ENCODE assay signal across 19 cellular contexts in the genomic region with DNA sequence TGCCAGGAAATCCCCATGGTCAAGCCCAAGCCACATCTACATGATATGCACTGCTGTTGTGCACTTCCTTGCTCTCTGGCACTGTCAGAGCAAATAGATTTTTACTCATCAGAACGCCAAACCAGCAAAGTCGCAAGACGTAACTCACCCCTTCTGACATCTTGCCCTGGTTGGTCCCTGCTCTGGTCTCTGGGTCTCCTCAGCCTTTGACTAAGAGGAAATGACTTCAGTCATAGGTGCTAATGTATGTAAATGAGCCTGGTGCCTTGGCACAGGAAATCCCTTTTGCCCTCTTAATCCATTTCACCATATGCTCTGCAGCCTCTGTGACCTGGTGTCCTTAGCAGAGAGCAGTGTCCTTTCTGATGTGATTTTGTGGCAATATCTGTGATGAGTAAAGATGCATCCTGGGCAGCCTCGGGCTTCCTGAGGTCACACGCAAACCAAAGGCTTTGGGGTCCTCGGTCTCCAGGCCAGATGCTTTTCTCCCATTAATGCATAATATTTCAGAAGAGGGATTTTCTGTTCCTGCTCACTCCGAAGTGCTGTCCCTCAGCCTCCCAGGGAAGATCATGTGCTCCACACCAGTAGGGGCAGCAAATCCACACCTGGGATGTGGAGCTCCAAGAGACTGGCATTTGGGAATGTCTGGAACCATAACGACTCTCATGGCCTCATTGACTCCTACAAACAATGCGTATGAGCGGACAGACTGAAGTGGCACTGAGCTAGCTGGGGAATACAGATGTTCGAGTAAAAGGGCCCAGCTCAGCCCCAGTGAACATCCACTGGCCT.
"Had no signal": no experiment of that assay in that cellular context is flagged by ENCODE, and none has a peak within 500 bp of the region (broad histone marks: within the 10 kb centered on the region; RNA-seq: fewer than 3 reads in every experiment).

No MANE protein-coding gene starts in this region.

- H3K27ac Mint-ChIP-seq: dendritic cell treated with granulocyte-macrophage colony-stimulating factor and Interleukin-4, amounts not matched to agents 40 ng/mL and 50 ng/mL, for 4 days; effector memory CD8-positive, alpha-beta T cell; immature natural killer cell; memory B cell; nephron progenitor cell; stimulated activated naive B cell treated with anti-CD40 and anti-IgM and Interleukin-4, amounts not matched to agents 10 μg/mL and 1 μg/mL and 100 μg/mL, for 72 hours; stimulated activated naive CD8-positive, alpha-beta T cell treated with anti-CD3 and anti-CD28 coated beads, Interleukin-15, amount 100 ng/mL, for 72 hours had no signal

- H3K4me1 Mint-ChIP-seq: immature natural killer cell; memory B cell; stimulated activated naive B cell treated with anti-CD40 and anti-IgM and Interleukin-4, amounts not matched to agents 10 μg/mL and 1 μg/mL and 100 μg/mL, for 72 hours; stimulated activated naive CD8-positive, alpha-beta T cell treated with anti-CD3 and anti-CD28 coated beads, Interleukin-15, amount 100 ng/mL, for 72 hours had no signal

- H3K27me3 Mint-ChIP-seq: stimulated activated naive CD8-positive, alpha-beta T cell treated with anti-CD3 and anti-CD28 coated beads, Interleukin-15, amount 100 ng/mL, for 72 hours had no signal

- H3K4me1 ChIP-seq: foreskin keratinocyte, left lung, lower lobe of right lung, psoas muscle, sigmoid colon, transverse colon had no signal

- H3K9me3 Mint-ChIP-seq: dendritic cell treated with granulocyte-macrophage colony-stimulating factor and Interleukin-4, amounts not matched to agents 40 ng/mL and 50 ng/mL, for 4 days; immature natural killer cell had no signal

- H3K27me3 ChIP-seq: foreskin keratinocyte, neutrophil, transverse colon had no signal

- H3K4me3 Mint-ChIP-seq: dendritic cell treated with granulocyte-macrophage colony-stimulating factor and Interleukin-4, amounts not matched to agents 40 ng/mL and 50 ng/mL, for 4 days; effector memory CD8-positive, alpha-beta T cell; immature natural killer cell; memory B cell; nephron progenitor cell; stimulated activated naive B cell treated with anti-CD40 and anti-IgM and Interleukin-4, amounts not matched to agents 10 μg/mL and 1 μg/mL and 100 μg/mL, for 72 hours; stimulated activated naive CD8-positive, alpha-beta T cell treated with anti-CD3 and anti-CD28 coated beads, Interleukin-15, amount 100 ng/mL, for 72 hours had no signal

- ATAC-seq: effector memory CD8-positive, alpha-beta T cell; foreskin keratinocyte; left lung; lower lobe of right lung; psoas muscle; stimulated activated naive B cell treated with anti-CD40 and anti-IgM and Interleukin-4, amounts not matched to agents 10 μg/mL and 1 μg/mL and 100 μg/mL, for 72 hours; stimulated activated naive CD8-positive, alpha-beta T cell treated with anti-CD3 and anti-CD28 coated beads, Interleukin-15, amount 100 ng/mL, for 72 hours had no signal

- H3K27ac ChIP-seq: foreskin keratinocyte, left lung, lower lobe of right lung, neutrophil, psoas muscle, sigmoid colon, skin epidermis, thoracic aorta, transverse colon had no signal

- H3K4me3 ChIP-seq: left lung, lower lobe of right lung, psoas muscle, sigmoid colon, skin epidermis, thoracic aorta, transverse colon had no signal

- DNase-seq: effector memory CD8-positive, alpha-beta T cell; foreskin keratinocyte; immature natural killer cell; left lung; lower lobe of right lung; midbrain; nephron progenitor cell; psoas muscle; sigmoid colon; stimulated activated CD4-positive, alpha-beta T cell treated with anti-CD3 and anti-CD28 coated beads, Interleukin-2, amount 100 ng/mL, for 24 hours; stimulated activated CD4-positive, alpha-beta T cell treated with anti-CD3 and anti-CD28 coated beads, Interleukin-4, amount 100 ng/mL, for 4 hours; stimulated activated naive B cell treated with anti-CD40 and anti-IgM and Interleukin-4, amounts not matched to agents 10 μg/mL and 1 μg/mL and 100 μg/mL, for 72 hours; stimulated activated naive CD8-positive, alpha-beta T cell treated with anti-CD3 and anti-CD28 coated beads, Interleukin-15, amount 100 ng/mL, for 72 hours; transverse colon had no signal

- H3K36me3 Mint-ChIP-seq: immature natural killer cell, memory B cell had no signal

- H3K36me3 ChIP-seq: left lung, lower lobe of right lung, neutrophil, sigmoid colon, thoracic aorta, transverse colon had no signal

- H3K9me3 ChIP-seq: lower lobe of right lung, neutrophil, psoas muscle, thoracic aorta, transverse colon had no signal
